Comparison of ENCODE assay signal across 3 cellular contexts in genomic region chr3:192187485-192188051, GRCh38.
TF ChIP-seq lines count a peak whose summit lies in the region.

No MANE protein-coding gene starts in this region.

TF ChIP-seq in liver, 16 proteins besides CTCF, POLR2A, EP300 and RAD21:
- TF ChIP-seq ZBTB33 (IDR thresholded peaks at IDR 0.05), result no peak
- TF ChIP-seq, protein P1, sequence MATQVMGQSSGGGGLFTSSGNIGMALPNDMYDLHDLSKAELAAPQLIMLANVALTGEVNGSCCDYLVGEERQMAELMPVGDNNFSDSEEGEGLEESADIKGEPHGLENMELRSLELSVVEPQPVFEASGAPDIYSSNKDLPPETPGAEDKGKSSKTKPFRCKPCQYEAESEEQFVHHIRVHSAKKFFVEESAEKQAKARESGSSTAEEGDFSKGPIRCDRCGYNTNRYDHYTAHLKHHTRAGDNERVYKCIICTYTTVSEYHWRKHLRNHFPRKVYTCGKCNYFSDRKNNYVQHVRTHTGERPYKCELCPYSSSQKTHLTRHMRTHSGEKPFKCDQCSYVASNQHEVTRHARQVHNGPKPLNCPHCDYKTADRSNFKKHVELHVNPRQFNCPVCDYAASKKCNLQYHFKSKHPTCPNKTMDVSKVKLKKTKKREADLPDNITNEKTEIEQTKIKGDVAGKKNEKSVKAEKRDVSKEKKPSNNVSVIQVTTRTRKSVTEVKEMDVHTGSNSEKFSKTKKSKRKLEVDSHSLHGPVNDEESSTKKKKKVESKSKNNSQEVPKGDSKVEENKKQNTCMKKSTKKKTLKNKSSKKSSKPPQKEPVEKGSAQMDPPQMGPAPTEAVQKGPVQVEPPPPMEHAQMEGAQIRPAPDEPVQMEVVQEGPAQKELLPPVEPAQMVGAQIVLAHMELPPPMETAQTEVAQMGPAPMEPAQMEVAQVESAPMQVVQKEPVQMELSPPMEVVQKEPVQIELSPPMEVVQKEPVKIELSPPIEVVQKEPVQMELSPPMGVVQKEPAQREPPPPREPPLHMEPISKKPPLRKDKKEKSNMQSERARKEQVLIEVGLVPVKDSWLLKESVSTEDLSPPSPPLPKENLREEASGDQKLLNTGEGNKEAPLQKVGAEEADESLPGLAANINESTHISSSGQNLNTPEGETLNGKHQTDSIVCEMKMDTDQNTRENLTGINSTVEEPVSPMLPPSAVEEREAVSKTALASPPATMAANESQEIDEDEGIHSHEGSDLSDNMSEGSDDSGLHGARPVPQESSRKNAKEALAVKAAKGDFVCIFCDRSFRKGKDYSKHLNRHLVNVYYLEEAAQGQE (IDR thresholded peaks at IDR 0.05), result peak; percentile 79

TF ChIP-seq in HepG2, 621 proteins besides CTCF, POLR2A, EP300 and RAD21 (continued from another document):
- TF ChIP-seq, protein P1 (IDR thresholded peaks at IDR 0.05; ENCODE audit: borderline replicate concordance in 1 of 2, low read depth in 1 of 2, low read length in 2 of 2), result peak in 1 of 2 experiments; percentile 28; a peak in 1 of 4 replicates

TF ChIP-seq in PFSK-1, 5 proteins besides CTCF, POLR2A, EP300 and RAD21 (continued from another document):
- TF ChIP-seq, protein P1 (IDR thresholded peaks at IDR 0.05; ENCODE audit: insufficient read depth in 1 of 2, low read depth in 2 of 2, low read length in 2 of 2), result peak; percentile 30 to 80; a peak in 2 of 4 replicates
- no peak for TF ChIP-seq SIN3A (IDR thresholded peaks at IDR 0.05; ENCODE audit: borderline replicate concordance, insufficient read depth, low read length)
TF ChIP-seq in PFSK-1: peak in this region for 1.
